In the genomic region with DNA sequence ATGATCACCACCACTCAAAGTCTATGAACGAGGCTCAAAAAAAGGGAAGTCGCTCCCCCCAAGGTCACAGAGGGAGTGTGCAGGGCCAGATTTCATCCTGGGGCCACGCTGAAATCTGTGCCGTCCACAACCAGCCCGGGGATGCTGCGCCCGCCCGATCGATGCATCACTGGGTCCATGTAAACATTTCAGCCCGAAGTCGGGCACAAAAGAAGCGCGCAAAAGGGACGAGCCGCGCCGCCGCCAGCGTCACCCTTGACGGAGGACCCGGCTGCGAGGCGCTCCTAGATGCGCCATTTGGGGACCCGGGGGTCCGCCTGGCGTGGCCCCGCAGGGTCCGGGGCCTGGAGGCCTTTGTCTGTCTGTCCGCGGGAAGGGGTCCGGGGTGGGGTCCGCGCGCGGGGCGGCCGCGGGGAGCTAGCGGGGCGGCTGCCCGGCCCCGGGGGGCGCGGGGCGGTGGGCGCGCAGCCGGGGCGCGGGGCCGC, we compare ENCODE assay signal across 8 cellular contexts. TPM values are rescaled to one million over a fixed set of nuclear protein-coding genes. Genes with fewer than 3 reads are reported as not detected.
DNase-seq lines count a peak whose midpoint lies in the region; ATAC-seq and TF ChIP-seq lines count a peak whose summit lies in the region.

No MANE protein-coding gene starts in this region.

- peak; percentile 31 for ATAC-seq in GM21786 (IDR thresholded peaks at IDR 0.05; ENCODE audit: unreplicated experiment)

- no peak for TF ChIP-seq CTCF in GM12864 (IDR thresholded peaks at IDR 0.05; ENCODE audit: low read depth, low read length, missing control alignments)

- H3K4me3 ChIP-seq in GM12864 (ENCODE audit: low read depth, low read length), result peak overlapping the region; percentile 97

- in situ Hi-C loops in KBM-7 (cut with MboI; ENCODE audit: low pct_unique_long_range_greater_than_20kb, low sequenced_read_pairs), result no loop called here

- DNase-seq in GM12864 (ENCODE audit: low read depth) (no peak), KBM-7 (peak; percentile 60), ecto neural progenitor cell (ENCODE audit: low spot score) (peak; percentile 76), lung microvascular endothelial cell (ENCODE audit: low read depth in 2 of 2) (peak; percentile 45 to 52), mesenteric fat pad (ENCODE audit: low spot score) (no peak)
- peak; percentile 60 for DNase-seq in activated CD4-positive, alpha-beta T cell treated with anti-CD3 and anti-CD28 coated beads for 48 hours
- DNase-seq in stimulated activated CD8-positive, alpha-beta memory T cell treated with anti-CD3 and anti-CD28 coated beads, Interleukin-4, amount 100 ng/mL, for 48 hours, result peak; percentile 57

RNA-seq across cellular contexts. Expression of a gene that starts 0.5 kb away (rescaled TPM):
- total RNA-seq in lung microvascular endothelial cell, result 84.8 and 114 TPM in 2 replicates
- 17.4 TPM for total RNA-seq in mesenteric fat pad

Comparison
In these comparisons a context has a peak if more than half of its experiments do, and no peak if none do; other contexts are left out.
1. DNase-seq: peak in KBM-7 (single experiment), activated CD4-positive, alpha-beta T cell treated with anti-CD3 and anti-CD28 coated beads for 48 hours (single experiment), ecto neural progenitor cell (single experiment), lung microvascular endothelial cell (2 of 2) and stimulated activated CD8-positive, alpha-beta memory T cell treated with anti-CD3 and anti-CD28 coated beads, Interleukin-4, amount 100 ng/mL, for 48 hours (single experiment); none in GM12864 (single experiment) and mesenteric fat pad (single experiment).